In the genomic region with DNA sequence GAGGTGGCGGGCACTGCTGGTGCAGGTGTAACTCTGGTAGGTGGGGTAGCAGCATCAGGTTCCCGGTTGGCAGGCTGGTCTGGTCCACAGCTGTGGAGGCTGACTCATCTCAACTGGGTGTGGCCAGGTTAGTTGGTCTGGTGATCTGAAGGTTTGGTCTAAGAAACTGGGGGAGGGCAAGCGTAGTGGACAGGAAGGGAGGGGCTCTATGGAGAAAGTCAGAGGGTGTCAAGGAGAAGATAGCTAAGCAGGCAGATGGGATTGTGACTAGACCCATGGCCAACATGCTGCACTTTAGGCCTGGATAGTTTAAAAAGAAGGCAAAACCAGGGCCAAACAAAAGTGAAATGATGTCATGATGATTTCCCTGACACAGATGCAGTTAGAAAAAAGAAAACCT, we compare ENCODE assay signal across 1 cellular context.
TF ChIP-seq lines count a peak whose summit lies in the region.

No MANE protein-coding gene starts in this region.

TF ChIP-seq in SK-N-SH treated with all-trans-retinoic acid at 6 μM for 48 hours, 23 proteins besides CTCF, POLR2A, EP300 and RAD21 (continued from another document):
- TF ChIP-seq, protein P1, sequence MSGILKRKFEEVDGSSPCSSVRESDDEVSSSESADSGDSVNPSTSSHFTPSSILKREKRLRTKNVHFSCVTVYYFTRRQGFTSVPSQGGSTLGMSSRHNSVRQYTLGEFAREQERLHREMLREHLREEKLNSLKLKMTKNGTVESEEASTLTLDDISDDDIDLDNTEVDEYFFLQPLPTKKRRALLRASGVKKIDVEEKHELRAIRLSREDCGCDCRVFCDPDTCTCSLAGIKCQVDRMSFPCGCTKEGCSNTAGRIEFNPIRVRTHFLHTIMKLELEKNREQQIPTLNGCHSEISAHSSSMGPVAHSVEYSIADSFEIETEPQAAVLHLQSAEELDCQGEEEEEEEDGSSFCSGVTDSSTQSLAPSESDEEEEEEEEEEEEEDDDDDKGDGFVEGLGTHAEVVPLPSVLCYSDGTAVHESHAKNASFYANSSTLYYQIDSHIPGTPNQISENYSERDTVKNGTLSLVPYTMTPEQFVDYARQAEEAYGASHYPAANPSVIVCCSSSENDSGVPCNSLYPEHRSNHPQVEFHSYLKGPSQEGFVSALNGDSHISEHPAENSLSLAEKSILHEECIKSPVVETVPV (CRISPR knock-in tag; IDR thresholded peaks at IDR 0.05): no peak
- TF ChIP-seq ZNF70 (CRISPR knock-in tag; IDR thresholded peaks at IDR 0.05) (no peak), ESRRG (CRISPR knock-in tag; IDR thresholded peaks at IDR 0.05) (no peak), ZC3H10 (CRISPR knock-in tag; IDR thresholded peaks at IDR 0.05) (no peak), ISL1 (CRISPR knock-in tag; IDR thresholded peaks at IDR 0.05) (no peak)
- TF ChIP-seq, protein P2, sequence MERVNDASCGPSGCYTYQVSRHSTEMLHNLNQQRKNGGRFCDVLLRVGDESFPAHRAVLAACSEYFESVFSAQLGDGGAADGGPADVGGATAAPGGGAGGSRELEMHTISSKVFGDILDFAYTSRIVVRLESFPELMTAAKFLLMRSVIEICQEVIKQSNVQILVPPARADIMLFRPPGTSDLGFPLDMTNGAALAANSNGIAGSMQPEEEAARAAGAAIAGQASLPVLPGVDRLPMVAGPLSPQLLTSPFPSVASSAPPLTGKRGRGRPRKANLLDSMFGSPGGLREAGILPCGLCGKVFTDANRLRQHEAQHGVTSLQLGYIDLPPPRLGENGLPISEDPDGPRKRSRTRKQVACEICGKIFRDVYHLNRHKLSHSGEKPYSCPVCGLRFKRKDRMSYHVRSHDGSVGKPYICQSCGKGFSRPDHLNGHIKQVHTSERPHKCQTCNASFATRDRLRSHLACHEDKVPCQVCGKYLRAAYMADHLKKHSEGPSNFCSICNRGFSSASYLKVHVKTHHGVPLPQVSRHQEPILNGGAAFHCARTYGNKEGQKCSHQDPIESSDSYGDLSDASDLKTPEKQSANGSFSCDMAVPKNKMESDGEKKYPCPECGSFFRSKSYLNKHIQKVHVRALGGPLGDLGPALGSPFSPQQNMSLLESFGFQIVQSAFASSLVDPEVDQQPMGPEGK (CRISPR knock-in tag; IDR thresholded peaks at IDR 0.05; ENCODE audit: borderline replicate concordance): no peak
